In genomic region chr2:128317186-128317897, GRCh38 we compare ENCODE assay signal across 8 cellular contexts. TPM values are rescaled to one million over a fixed set of nuclear protein-coding genes. Genes with fewer than 3 reads are reported as not detected.
DNase-seq lines count a peak whose midpoint lies in the region; ATAC-seq, FAIRE-seq and TF ChIP-seq lines count a peak whose summit lies in the region.

No MANE protein-coding gene starts in this region.

- no peaks in the 10 kb centered on the region for H3K9me3 Mint-ChIP-seq in CD4-positive, alpha-beta memory T cell

- CTCF ChIA-PET in CD4-positive, alpha-beta memory T cell (lab: Charles Lee; ENCODE audit: partially characterized antibody): no interaction called here

- H3K4me3 ChIP-seq in CD4-positive, alpha-beta memory T cell (ENCODE audit: low read length in 2 of 2): peak overlapping the region; percentile 23 to 55
- H3K4me3 ChIP-seq in SJSA1: peak overlapping the region; percentile 89
- peak overlapping the region; percentile 68 to 80 for H3K4me3 ChIP-seq in duodenal mucosa (ENCODE audit: low read depth in 1 of 2, low read length in 2 of 2)
- H3K4me3 ChIP-seq in mucosa of descending colon: peak overlapping the region; percentile 51
- peak overlapping the region; percentile 77 for H3K4me3 ChIP-seq in upper lobe of right lung

- peak overlapping the region; percentile 83 to 89 (median 85) for H3K4me3 Mint-ChIP-seq in CD4-positive, alpha-beta memory T cell

- peak in 2 of 5 donors; percentile 16 to 39 for DNase-seq in CD4-positive, alpha-beta memory T cell
- DNase-seq in GM19239 (ENCODE audit: insufficient read length, low spot score) (peak; percentile 80), SJSA1 (ENCODE audit: low read depth in 1 of 2, low spot score in 2 of 2) (peak in 1 of 2 experiments; percentile 42), mucosa of descending colon (peak in 1 of 3 donors; percentile 57), upper lobe of right lung (peak; percentile 73), UCSD-AML1 (lab: John Stamatoyannopoulos, UW; ENCODE audit: unreplicated experiment) (no peak)

- TF ChIP-seq CTCF in mucosa of descending colon (IDR thresholded peaks at IDR 0.05) (no peak), upper lobe of right lung (IDR thresholded peaks at IDR 0.05) (no peak)

- H3K27me3 ChIP-seq in CD4-positive, alpha-beta memory T cell (ENCODE audit: insufficient read depth, low read length): no peaks in the 10 kb centered on the region
- H3K27me3 ChIP-seq in SJSA1 (replicated peaks) (no peaks in the 10 kb centered on the region), duodenal mucosa (ENCODE audit: control insufficient read depth in 1 of 2, insufficient read depth in 2 of 2, low read length in 2 of 2) (no peaks in the 10 kb centered on the region), upper lobe of right lung (no peaks in the 10 kb centered on the region)

- no peaks in the 10 kb centered on the region for H3K27me3 Mint-ChIP-seq in CD4-positive, alpha-beta memory T cell

- no peaks in the 10 kb centered on the region for H3K9me3 ChIP-seq in CD4-positive, alpha-beta memory T cell (ENCODE audit: control insufficient read depth in 1 of 2, low read length in 2 of 2)
- H3K9me3 ChIP-seq in SJSA1 (replicated peaks) (no peaks in the 10 kb centered on the region), duodenal mucosa (ENCODE audit: control insufficient read depth in 1 of 2, low read length in 2 of 2) (no peaks in the 10 kb centered on the region), mucosa of descending colon (no peaks in the 10 kb centered on the region), upper lobe of right lung (no peaks in the 10 kb centered on the region)

- H3K27ac Mint-ChIP-seq in CD4-positive, alpha-beta memory T cell: peak overlapping the region in 5 of 7 donors; percentile 35 to 74 (median 72)

- H3K4me1 Mint-ChIP-seq in CD4-positive, alpha-beta memory T cell: peaks cover 18 to 59% (median 48%) of the 10 kb centered on the region in 4 donors

- ATAC-seq in HG03280 (IDR thresholded peaks at IDR 0.05; ENCODE audit: unreplicated experiment): peak; percentile 38
- peak; percentile 19 for ATAC-seq in mucosa of descending colon
- peak; percentile 0 for ATAC-seq in upper lobe of right lung

- no peaks in the 10 kb centered on the region for H3K36me3 Mint-ChIP-seq in CD4-positive, alpha-beta memory T cell

- no peak overlapping the region for H3K27ac ChIP-seq in CD4-positive, alpha-beta memory T cell (ENCODE audit: low read depth, low read length)
- no peak overlapping the region for H3K27ac ChIP-seq in SJSA1
- no peak overlapping the region for H3K27ac ChIP-seq in duodenal mucosa (ENCODE audit: low read depth, low read length)
- peak overlapping the region; percentile 36 for H3K27ac ChIP-seq in upper lobe of right lung

- no peaks in the 10 kb centered on the region for H3K36me3 ChIP-seq in CD4-positive, alpha-beta memory T cell (ENCODE audit: insufficient read depth, low read length)
- H3K36me3 ChIP-seq in SJSA1 (peaks cover 59% of the 10 kb centered on the region), duodenal mucosa (ENCODE audit: control insufficient read depth in 1 of 2, insufficient read depth in 2 of 2, low read length in 2 of 2) (peaks cover 0 to 10% of the 10 kb centered on the region in 2 donors), mucosa of descending colon (ENCODE audit: low read depth) (no peaks in the 10 kb centered on the region), upper lobe of right lung (no peaks in the 10 kb centered on the region)

- FAIRE-seq in GM19239 (lab: Jason Lieb, UNC): peak; percentile 83

- intact Hi-C loops in CD4-positive, alpha-beta memory T cell (cut with micrococcal nuclease): no loop called here
- intact Hi-C loops in mucosa of descending colon (cut with DNase I, micrococcal nuclease) (no loop called here), upper lobe of right lung (cut with DNase I) (no loop called here)

- POLR2A ChIA-PET in CD4-positive, alpha-beta memory T cell (lab: Charles Lee; ENCODE audit: partially characterized antibody): no interaction called here

- peak overlapping the region; percentile 60 to 68 for H3K9ac ChIP-seq in duodenal mucosa (ENCODE audit: low read depth in 1 of 2, low read length in 2 of 2)

- H3K4me1 ChIP-seq in CD4-positive, alpha-beta memory T cell (ENCODE audit: insufficient read depth, low read length): peaks cover 45% of the 10 kb centered on the region
- H3K4me1 ChIP-seq in SJSA1 (replicated peaks) (peaks cover 65% of the 10 kb centered on the region), duodenal mucosa (ENCODE audit: control insufficient read depth in 1 of 2, insufficient read depth in 2 of 2, low read length in 2 of 2) (peaks cover 24 to 36% of the 10 kb centered on the region in 2 donors), mucosa of descending colon (ENCODE audit: low read depth) (peaks cover 15% of the 10 kb centered on the region), upper lobe of right lung (peaks cover 26% of the 10 kb centered on the region)

RNA-seq across cellular contexts. Expression of gene HS6ST1, which starts 1.3 kb away (rescaled TPM):
- 10 to 100 TPM; 12.4 to 13.3 TPM for total RNA-seq in CD4-positive, alpha-beta memory T cell
- 1 to 10 TPM; 1.2 to 4.4 TPM for polyA plus RNA-seq in CD4-positive, alpha-beta memory T cell
- 120 and 160 TPM in 2 replicates for total RNA-seq in SJSA1 (2014; rRNA removed; shearing (Covaris generic))
- total RNA-seq in mucosa of descending colon (10 to 100 TPM; 30.8 to 39.6 (median 32.2) TPM), upper lobe of right lung (33.2 TPM)

Comparison
In these comparisons a context has a peak if more than half of its experiments do, and no peak if none do; other contexts are left out.
1. H3K4me3 ChIP-seq: peak in every context shown above with its lines; median percentile 89 in SJSA1; 77 in upper lobe of right lung; 74 in duodenal mucosa; 51 in mucosa of descending colon; 39 in CD4-positive, alpha-beta memory T cell.